In the genomic region with DNA sequence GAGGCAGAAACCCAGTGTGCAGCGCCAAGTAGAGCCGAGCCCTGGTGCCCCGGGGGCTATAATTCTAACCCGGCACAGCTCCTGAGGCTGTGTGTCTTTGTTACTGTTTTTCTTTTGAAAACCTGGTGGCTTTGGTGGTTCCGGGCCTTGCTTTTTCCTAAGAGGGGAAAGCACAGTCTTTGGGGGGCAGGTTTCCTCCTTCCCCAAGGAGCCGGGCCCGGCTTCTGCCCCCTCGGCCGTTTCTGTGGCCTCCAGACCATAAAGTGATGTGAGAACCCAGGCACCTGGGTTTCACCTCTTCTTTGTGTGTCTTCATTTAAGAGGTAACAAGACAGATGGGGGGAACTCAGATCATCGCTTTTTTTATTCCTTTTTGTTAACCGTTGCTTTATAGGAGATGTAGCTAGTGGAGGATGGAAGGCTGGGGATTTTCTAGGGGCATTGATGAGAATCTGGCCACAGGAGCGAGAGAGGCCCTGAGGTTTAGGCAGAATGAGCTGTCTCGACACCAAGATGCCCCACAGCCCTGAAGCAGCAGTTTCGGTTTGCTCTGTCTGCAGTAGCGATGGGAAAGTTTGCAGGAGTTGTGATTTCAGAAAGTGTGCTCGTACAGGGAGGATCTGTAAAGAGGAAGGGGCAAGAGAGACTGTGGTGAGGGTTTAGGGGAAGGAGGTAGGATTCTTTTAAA, we compare ENCODE assay signal across 10 cellular contexts.
DNase-seq lines count a peak whose midpoint lies in the region; ATAC-seq, FAIRE-seq and TF ChIP-seq lines count a peak whose summit lies in the region.
"Had no signal": no experiment of that assay in that cellular context is flagged by ENCODE, and none has a peak within 500 bp of the region (broad histone marks: within the 10 kb centered on the region; RNA-seq: fewer than 3 reads in every experiment).

No MANE protein-coding gene starts in this region.

- no peaks in the 10 kb centered on the region for H3K9me3 ChIP-seq in psoas muscle

- WGBS in psoas muscle, 3 donors = 88 to 96% (median 93%) methylated on average over 16 of the region's 16 CpGs

- H3K4me1 ChIP-seq in psoas muscle = no peaks in the 10 kb centered on the region
- H3K4me1 ChIP-seq in foreskin keratinocyte = no peaks in the 10 kb centered on the region

- no peaks in the 10 kb centered on the region for H3K27me3 Mint-ChIP-seq in activated naive CD8-positive, alpha-beta T cell treated with anti-CD3 and anti-CD28 coated beads for 36 hours
- H3K27me3 Mint-ChIP-seq: activated naive CD8-positive, alpha-beta T cell treated with anti-CD3 and anti-CD28 coated beads, Interleukin-2, amount 10 ng/mL, durations not matched to agents 7 days and 5 days had no signal

- FAIRE-seq in H54 (lab: Jason Lieb, UNC) = no peak

- H3K27me3 ChIP-seq in psoas muscle (ENCODE audit: insufficient read depth in 3 of 3, low read length in 2 of 3) = no peaks in the 10 kb centered on the region
- H3K27me3 ChIP-seq in foreskin keratinocyte = no peaks in the 10 kb centered on the region

- H3K27ac ChIP-seq in psoas muscle (no peak overlapping the region), foreskin keratinocyte (no peak overlapping the region)

- no peaks in the 10 kb centered on the region for H3K4me1 Mint-ChIP-seq in activated naive CD8-positive, alpha-beta T cell treated with anti-CD3 and anti-CD28 coated beads for 36 hours
- H3K4me1 Mint-ChIP-seq: activated naive CD8-positive, alpha-beta T cell treated with anti-CD3 and anti-CD28 coated beads, Interleukin-2, amount 10 ng/mL, durations not matched to agents 7 days and 5 days had no signal

- intact Hi-C loops in psoas muscle (cut with DNase I) = no loop called here

- H3K9me3 Mint-ChIP-seq in activated naive CD8-positive, alpha-beta T cell treated with anti-CD3 and anti-CD28 coated beads for 36 hours = no peaks in the 10 kb centered on the region
- H3K9me3 Mint-ChIP-seq: activated naive CD8-positive, alpha-beta T cell treated with anti-CD3 and anti-CD28 coated beads, Interleukin-2, amount 10 ng/mL, durations not matched to agents 7 days and 5 days had no signal

- DNase-seq in GM10248 (ENCODE audit: extremely low spot score) (peak; percentile 75), psoas muscle (no peak), H54 (ENCODE audit: insufficient read length, low spot score) (no peak), NCI-H146 (lab: John Stamatoyannopoulos, UW) (no peak), foreskin keratinocyte (no peak)
- no peak for DNase-seq in activated naive CD8-positive, alpha-beta T cell treated with anti-CD3 and anti-CD28 coated beads for 36 hours
- DNase-seq: activated naive CD8-positive, alpha-beta T cell treated with anti-CD3 and anti-CD28 coated beads, Interleukin-2, amount 10 ng/mL, durations not matched to agents 7 days and 5 days; NCI-H2081 had no signal

- H3K4me3 ChIP-seq in psoas muscle = no peak overlapping the region

- H3K27ac Mint-ChIP-seq in activated naive CD8-positive, alpha-beta T cell treated with anti-CD3 and anti-CD28 coated beads for 36 hours = peak overlapping the region; percentile 28
- H3K27ac Mint-ChIP-seq: activated naive CD8-positive, alpha-beta T cell treated with anti-CD3 and anti-CD28 coated beads, Interleukin-2, amount 10 ng/mL, durations not matched to agents 7 days and 5 days had no signal

- H3K36me3 ChIP-seq in psoas muscle (ENCODE audit: insufficient read depth in 1 of 2, low read depth in 1 of 2) = peaks cover 2 to 35% of the 10 kb centered on the region in 2 donors

- TF ChIP-seq POLR2A in H54 (IDR thresholded peaks at IDR 0.05; ENCODE audit: low read depth, low read length) = no peak

- ATAC-seq in GM19397 (IDR thresholded peaks at IDR 0.05; ENCODE audit: unreplicated experiment) = peak; percentile 86
- peak; percentile 81 for ATAC-seq in HG03135 (IDR thresholded peaks at IDR 0.05; ENCODE audit: unreplicated experiment)
- ATAC-seq in psoas muscle = no peak
- no peak for ATAC-seq in foreskin keratinocyte

- H3K36me3 Mint-ChIP-seq in activated naive CD8-positive, alpha-beta T cell treated with anti-CD3 and anti-CD28 coated beads for 36 hours = no peaks in the 10 kb centered on the region
- H3K36me3 Mint-ChIP-seq: activated naive CD8-positive, alpha-beta T cell treated with anti-CD3 and anti-CD28 coated beads, Interleukin-2, amount 10 ng/mL, durations not matched to agents 7 days and 5 days had no signal

- no peak for TF ChIP-seq CTCF in GM10248 (IDR thresholded peaks at IDR 0.05; ENCODE audit: control extremely low read depth, extremely low read depth, low read depth, missing control alignments)
- no peak for TF ChIP-seq CTCF in psoas muscle (IDR thresholded peaks at IDR 0.05)
- no peak for TF ChIP-seq CTCF in foreskin keratinocyte (conservative IDR thresholded peaks at IDR 0.05)

- POLR2A ChIA-PET in GM10248 (lab: Yijun Ruan, JAX) = interaction anchor here (0.8 kb wide), 1 partner anchor 15 kb away, joined by 3 read pairs; no protein-coding TSS in a partner anchor

- H3K4me3 Mint-ChIP-seq in activated naive CD8-positive, alpha-beta T cell treated with anti-CD3 and anti-CD28 coated beads for 36 hours = no peak overlapping the region
- H3K4me3 Mint-ChIP-seq: activated naive CD8-positive, alpha-beta T cell treated with anti-CD3 and anti-CD28 coated beads, Interleukin-2, amount 10 ng/mL, durations not matched to agents 7 days and 5 days had no signal

- CTCF ChIA-PET in GM10248 (lab: Yijun Ruan, JAX) = interaction anchor here (1.0 to 2.2 kb wide), 5 partner anchors 12 to 65 kb away, joined by 3 to 13 read pairs (median 3); no protein-coding TSS in a partner anchor

Comparison
In these comparisons a context has a peak if more than half of its experiments do, and no peak if none do; other contexts are left out.
1. ATAC-seq: peak in GM19397 (single experiment) and HG03135 (single experiment); none in psoas muscle (0 of 4) and foreskin keratinocyte (single experiment).